ENCODE assay signal across 8 cellular contexts in genomic region chr4:139300431-139301142, GRCh38. TPM values are rescaled to one million over a fixed set of nuclear protein-coding genes. Genes with fewer than 3 reads are reported as not detected.
DNase-seq lines count a peak whose midpoint lies in the region; ATAC-seq and TF ChIP-seq lines count a peak whose summit lies in the region.

No MANE protein-coding gene starts in this region.

- no peak for TF ChIP-seq CTCF in WI38 (IDR thresholded peaks at IDR 0.05; ENCODE audit: low read depth, low read length)
- TF ChIP-seq CTCF in fibroblast of villous mesenchyme (IDR thresholded peaks at IDR 0.05; ENCODE audit: insufficient read depth, low read depth, low read length) = no peak

- peak overlapping the region; percentile 86 for H3K4me3 ChIP-seq in WI38 (ENCODE audit: low read depth, low read length)
- H3K4me3 ChIP-seq in fibroblast of villous mesenchyme (ENCODE audit: low read depth, low read length) = peak overlapping the region; percentile 94

- ATAC-seq in GM21360 (IDR thresholded peaks at IDR 0.05; ENCODE audit: unreplicated experiment) (peak; percentile 9), HG03139 (IDR thresholded peaks at IDR 0.05; ENCODE audit: unreplicated experiment) (no peak)

- DNase-seq in DMS114 treated with DMSO at 0.1 percent for 48 hours (lab: John Stamatoyannopoulos, UW; ENCODE audit: unreplicated experiment) = peak; percentile 13
- peak; percentile 64 for DNase-seq in HS-27A (ENCODE audit: low read depth)
- DNase-seq in fibroblast of villous mesenchyme (ENCODE audit: low read depth) = peak; percentile 73
- DNase-seq in occipital lobe (lab: John Stamatoyannopoulos, UW) = peak; percentile 39
- no peak for DNase-seq in islet precursor cell

RNA-seq across cellular contexts. Expression of gene NAA15, which starts 0.7 kb away (rescaled TPM):
- total RNA-seq in fibroblast of villous mesenchyme (37.0 and 66.5 TPM in 2 replicates), occipital lobe (52.7 TPM)

RNA-seq across cellular contexts. Expression of gene NDUFC1, which starts 1.7 kb away (rescaled TPM):
- 39.7 and 47.0 TPM in 2 replicates for total RNA-seq in fibroblast of villous mesenchyme
- 29.3 TPM for total RNA-seq in occipital lobe

RNA-seq across cellular contexts. Expression of gene MGARP, which starts 20.6 kb away (rescaled TPM):
- total RNA-seq in fibroblast of villous mesenchyme (41.2 and 106 TPM in 2 replicates), occipital lobe (1.2 TPM)

Comparison
In these comparisons a context has a peak if more than half of its experiments do, and no peak if none do; other contexts are left out.
1. RNA of gene MGARP, which starts 20.6 kb away (total RNA-seq): 41.2 to 106 TPM in fibroblast of villous mesenchyme; 1.2 TPM in occipital lobe (single experiment); every median in the first group is over 10 times any median in the second.